Comparison of ENCODE assay signal across 26 cellular contexts in the genomic region with DNA sequence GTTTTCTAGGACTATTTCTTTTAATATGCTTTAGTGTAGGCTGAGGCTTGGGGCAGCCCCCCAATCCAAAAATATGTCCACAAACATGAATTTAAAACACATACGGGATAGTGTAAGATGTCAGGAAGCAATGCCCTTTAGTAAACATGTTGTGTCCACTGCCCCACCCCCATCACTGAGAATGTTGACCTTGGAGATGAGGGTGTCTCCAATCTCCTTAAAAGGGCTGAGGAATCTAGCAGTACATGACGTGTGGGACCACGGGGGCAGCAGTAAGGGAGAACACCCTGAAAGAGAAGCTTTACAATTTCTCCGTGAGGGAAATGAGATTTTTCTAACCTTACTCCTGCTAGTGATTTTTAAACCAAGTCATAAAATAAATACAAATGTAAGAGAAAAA.
DNase-seq lines count a peak whose midpoint lies in the region; ATAC-seq and TF ChIP-seq lines count a peak whose summit lies in the region.
"Had no signal": no experiment of that assay in that cellular context is flagged by ENCODE, and none has a peak within 500 bp of the region (broad histone marks: within the 10 kb centered on the region; RNA-seq: fewer than 3 reads in every experiment).

No MANE protein-coding gene starts in this region.

- H3K27me3 ChIP-seq in heart left ventricle (peaks cover 0 to 7% (median 0%) of the 10 kb centered on the region in 9 donors), endodermal cell (ENCODE audit: control insufficient read depth, insufficient read depth, low read length, poor library complexity, severe bottlenecking) (peaks cover 97% of the 10 kb centered on the region), liver (ENCODE audit: control insufficient read depth in 4 of 4, insufficient read depth in 4 of 4, low read length in 3 of 4) (no peaks in the 10 kb centered on the region), left lung (peaks cover 0 to 28% of the 10 kb centered on the region in 2 donors)
- H3K27me3 ChIP-seq: ovary, Peyer's patch had no signal

- H3K36me3 ChIP-seq in heart left ventricle (no peaks in the 10 kb centered on the region), endodermal cell (ENCODE audit: control insufficient read depth, insufficient read depth, low read length) (no peaks in the 10 kb centered on the region), liver (ENCODE audit: control insufficient read depth in 4 of 4, insufficient read depth in 3 of 4, low read depth in 1 of 4, low read length in 3 of 4) (no peaks in the 10 kb centered on the region), left lung (no peaks in the 10 kb centered on the region)
- H3K36me3 ChIP-seq: ovary, Peyer's patch, thoracic aorta had no signal

- TF ChIP-seq POLR2A in heart left ventricle (IDR thresholded peaks at IDR 0.05) (no peak), erythroblast (IDR thresholded peaks at IDR 0.05; ENCODE audit: low read length) (no peak)

- peaks cover 11% of the 10 kb centered on the region for H3K4me1 Mint-ChIP-seq in endodermal cell
- H3K4me1 Mint-ChIP-seq: activated T-helper 17 cell treated with anti-CD3 and anti-CD28 coated beads, Interleukin-2, amount 50 U/mL, for 72 hours had no signal

- no peaks in the 10 kb centered on the region for H3K9me3 Mint-ChIP-seq in endodermal cell
- H3K9me3 Mint-ChIP-seq: activated T-helper 17 cell treated with anti-CD3 and anti-CD28 coated beads, Interleukin-2, amount 50 U/mL, for 72 hours had no signal

- H3K9me3 ChIP-seq in heart left ventricle: peaks cover 0 to 4% (median 0%) of the 10 kb centered on the region in 12 donors
- H3K9me3 ChIP-seq in endodermal cell (ENCODE audit: control insufficient read depth, low read length): no peaks in the 10 kb centered on the region
- H3K9me3 ChIP-seq in liver (ENCODE audit: control insufficient read depth in 4 of 4, low read length in 3 of 4): no peaks in the 10 kb centered on the region
- no peaks in the 10 kb centered on the region for H3K9me3 ChIP-seq in left lung
- H3K9me3 ChIP-seq: A549, ovary, Peyer's patch, thoracic aorta had no signal

- H3K4me3 ChIP-seq in heart left ventricle (no peak overlapping the region), endodermal cell (ENCODE audit: low read length) (no peak overlapping the region), liver (ENCODE audit: low read depth in 1 of 3, low read length in 3 of 3) (no peak overlapping the region), left lung (no peak overlapping the region)
- H3K4me3 ChIP-seq: A549, ovary, Peyer's patch, thoracic aorta had no signal

- H3K27ac ChIP-seq in heart left ventricle: no peak overlapping the region
- no peak overlapping the region for H3K27ac ChIP-seq in endodermal cell (ENCODE audit: low read depth, low read length)
- H3K27ac ChIP-seq in liver (ENCODE audit: low read depth in 1 of 2, low read length in 2 of 2): no peak overlapping the region
- H3K27ac ChIP-seq in left lung: no peak overlapping the region
- H3K27ac ChIP-seq: A549, ovary, Peyer's patch, thoracic aorta had no signal

- TF ChIP-seq CTCF in heart left ventricle (IDR thresholded peaks at IDR 0.05): no peak
- TF ChIP-seq CTCF in endodermal cell (conservative IDR thresholded peaks at IDR 0.05): no peak
- TF ChIP-seq CTCF in liver (IDR thresholded peaks at IDR 0.05; ENCODE audit: low read depth, low read length, missing input control): no peak
- TF ChIP-seq CTCF in left lung (IDR thresholded peaks at IDR 0.05): no peak

- H3K9ac ChIP-seq in endodermal cell (ENCODE audit: extremely low read depth, low read length, poor library complexity, severe bottlenecking) (no peak overlapping the region), liver (ENCODE audit: low read depth in 1 of 2, low read length in 2 of 2) (no peak overlapping the region)

- WGBS in heart left ventricle, 4 donors: 34 to 50% (median 37%) methylated on average over 4 of the region's 4 CpGs
- WGBS in endodermal cell (ENCODE audit: insufficient coverage in 1 of 2, insufficient read length in 1 of 2), 2 experiments: 71% methylated on average over 3 of the region's 4 CpGs; no CpG with 5 or more reads in 1 of the 2 experiments
- 45% methylated on average over 4 of the region's 4 CpGs for WGBS in liver

- H3K4me3 Mint-ChIP-seq in endodermal cell: peak overlapping the region; percentile 27
- H3K4me3 Mint-ChIP-seq: activated CD8-positive, alpha-beta T cell treated with anti-CD3 and anti-CD28 coated beads, Interleukin-2, amount 10 ng/mL, durations not matched to agents 7 days and 5 days; activated T-helper 17 cell treated with anti-CD3 and anti-CD28 coated beads, Interleukin-2, amount 50 U/mL, for 72 hours; H9 had no signal

- peak overlapping the region; percentile 57 for H3K27ac Mint-ChIP-seq in endodermal cell
- H3K27ac Mint-ChIP-seq: activated CD8-positive, alpha-beta T cell treated with anti-CD3 and anti-CD28 coated beads, Interleukin-2, amount 10 ng/mL, durations not matched to agents 7 days and 5 days; activated T-helper 17 cell treated with anti-CD3 and anti-CD28 coated beads, Interleukin-2, amount 50 U/mL, for 72 hours had no signal

- H3K36me3 Mint-ChIP-seq in endodermal cell (ENCODE audit: low read depth): no peaks in the 10 kb centered on the region

- intact Hi-C loops in heart left ventricle (cut with DNase I): loop anchor here in 5 of 10 donors (10.0 kb wide), 5 partner anchors 355 to 595 kb away; no protein-coding TSS in a partner anchor
- intact Hi-C loops in Right ventricle myocardium inferior (cut with DNase I): loop anchor here (10.0 kb wide), 1 partner anchor 595 kb away; no protein-coding TSS in a partner anchor
- intact Hi-C loops in left lung (cut with DNase I): no loop called here
- intact Hi-C loops in posterior vena cava (cut with DNase I): no loop called here

- DNase-seq in heart left ventricle (peak in 2 of 5 donors; percentile 40 to 42), Right ventricle myocardium inferior (ENCODE audit: missing footprints) (no peak), endodermal cell (peak; percentile 68), left lung (no peak), erythroblast (lab: John Stamatoyannopoulos, UW) (no peak), posterior vena cava (ENCODE audit: low spot score) (no peak), middle frontal gyrus (ENCODE audit: extremely low spot score, low spot score) (no peak)
- DNase-seq: activated CD4-positive, alpha-beta T cell treated with anti-CD3 and anti-CD28 coated beads for 4 hours; activated CD8-positive, alpha-beta T cell treated with anti-CD3 and anti-CD28 coated beads, Interleukin-2, amount 10 ng/mL, durations not matched to agents 7 days and 5 days; activated naive CD4-positive, alpha-beta T cell treated with anti-CD3 and anti-CD28 coated beads, Interleukin-2, amount 50 U/mL, for 16 hours; AML-193; amygdala; H9; kidney; MV-4-11; NCI-H1436 treated with DMSO at 0.1 percent for 48 hours; NCI-H226; NCI-H526 treated with DMSO at 0.1 percent for 48 hours; ovary; Peyer's patch; stimulated activated CD4-positive, alpha-beta T cell treated with anti-CD3 and anti-CD28 coated beads, Interleukin-1b, Interleukin-23, amount 100 ng/mL, for 48 hours; stimulated activated naive CD4-positive, alpha-beta T cell treated with Interleukin-2 at 50 U/mL for 16 hours had no signal

- H3K4me1 ChIP-seq in heart left ventricle (peaks cover 0 to 10% (median 1%) of the 10 kb centered on the region in 12 donors), endodermal cell (ENCODE audit: control insufficient read depth, insufficient read depth, low read length) (no peaks in the 10 kb centered on the region), liver (ENCODE audit: control insufficient read depth in 4 of 4, insufficient read depth in 4 of 4, low read length in 3 of 4) (no peaks in the 10 kb centered on the region), left lung (no peaks in the 10 kb centered on the region)
- H3K4me1 ChIP-seq: Peyer's patch had no signal

- no peak for TF ChIP-seq RAD21 in liver (IDR thresholded peaks at IDR 0.05)

- peaks cover 80% of the 10 kb centered on the region for H3K27me3 Mint-ChIP-seq in endodermal cell (ENCODE audit: insufficient read depth)

- peak in 3 of 4 donors; percentile 46 to 85 (median 55) for ATAC-seq in heart left ventricle
- ATAC-seq in Right ventricle myocardium inferior: no peak
- ATAC-seq in left lung: no peak
- ATAC-seq: A549; activated CD8-positive, alpha-beta T cell treated with anti-CD3 and anti-CD28 coated beads, Interleukin-2, amount 10 ng/mL, durations not matched to agents 7 days and 5 days; activated T-helper 17 cell treated with anti-CD3 and anti-CD28 coated beads, Interleukin-2, amount 50 U/mL, for 72 hours had no signal

TF ChIP-seq in liver, 16 proteins besides CTCF, POLR2A, EP300 and RAD21:
- TF ChIP-seq NR2F2 (IDR thresholded peaks at IDR 0.05): peak; percentile 34
- peak; percentile 23 for TF ChIP-seq SP1 (IDR thresholded peaks at IDR 0.05)
- TF ChIP-seq YY1 (IDR thresholded peaks at IDR 0.05): no peak
- no peak for TF ChIP-seq EGR1 (IDR thresholded peaks at IDR 0.05; ENCODE audit: low read depth in 2 of 2)
TF ChIP-seq in liver: peak in this region for 2.

Comparison
In these comparisons a context has a peak if more than half of its experiments do, and no peak if none do; other contexts are left out.
1. ATAC-seq: peak in heart left ventricle (3 of 4); none in Right ventricle myocardium inferior (single experiment) and left lung (single experiment).